In genomic region chr10:123800299-123800698, GRCh38 we compare ENCODE assay signal across 1 cellular context.
TF ChIP-seq lines count a peak whose summit lies in the region.

No MANE protein-coding gene starts in this region.

TF ChIP-seq in K562, 482 proteins besides CTCF, POLR2A, EP300 and RAD21 (continued from another document):
- TF ChIP-seq, protein P1, sequence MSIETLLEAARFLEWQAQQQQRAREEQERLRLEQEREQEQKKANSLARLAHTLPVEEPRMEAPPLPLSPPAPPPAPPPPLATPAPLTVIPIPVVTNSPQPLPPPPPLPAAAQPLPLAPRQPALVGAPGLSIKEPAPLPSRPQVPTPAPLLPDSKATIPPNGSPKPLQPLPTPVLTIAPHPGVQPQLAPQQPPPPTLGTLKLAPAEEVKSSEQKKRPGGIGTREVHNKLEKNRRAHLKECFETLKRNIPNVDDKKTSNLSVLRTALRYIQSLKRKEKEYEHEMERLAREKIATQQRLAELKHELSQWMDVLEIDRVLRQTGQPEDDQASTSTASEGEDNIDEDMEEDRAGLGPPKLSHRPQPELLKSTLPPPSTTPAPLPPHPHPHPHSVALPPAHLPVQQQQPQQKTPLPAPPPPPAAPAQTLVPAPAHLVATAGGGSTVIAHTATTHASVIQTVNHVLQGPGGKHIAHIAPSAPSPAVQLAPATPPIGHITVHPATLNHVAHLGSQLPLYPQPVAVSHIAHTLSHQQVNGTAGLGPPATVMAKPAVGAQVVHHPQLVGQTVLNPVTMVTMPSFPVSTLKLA (conservative IDR thresholded peaks at IDR 0.05), result no peak
- TF ChIP-seq NRF1 (conservative IDR thresholded peaks at IDR 0.05 in 1 of 2, IDR thresholded peaks at IDR 0.05 in 1 of 2) (no peak), POLR3G (IDR thresholded peaks at IDR 0.05; ENCODE audit: extremely low read depth, insufficient read length, insufficient replicate concordance) (no peak), STAT6 (CRISPR knock-in tag; IDR thresholded peaks at IDR 0.05) (no peak), FOS (IDR thresholded peaks at IDR 0.05; ENCODE audit: extremely low read depth, insufficient read length) (no peak), HCFC1 (IDR thresholded peaks at IDR 0.05; ENCODE audit: low read depth, low read length) (no peak), KDM5B (IDR thresholded peaks at IDR 0.05; ENCODE audit: insufficient replicate concordance, low read depth, low read length) (no peak), MCM3 (IDR thresholded peaks at IDR 0.05) (no peak), ZNF316 (IDR thresholded peaks at IDR 0.05) (peak; percentile 4; the same call in 1 of the 2 replicates), ZNF431 (CRISPR knock-in tag; IDR thresholded peaks at IDR 0.05) (no peak), HDGF (IDR thresholded peaks at IDR 0.05) (no peak), CBFA2T3 (IDR thresholded peaks at IDR 0.05) (peak; percentile 66; the same call in 1 of the 2 replicates), MAFG (tag; conservative IDR thresholded peaks at IDR 0.05) (peak; percentile 60; the same call in 1 of the 2 replicates), IRF2 (CRISPR knock-in tag; IDR thresholded peaks at IDR 0.05) (no peak), TFAM (CRISPR knock-in tag; conservative IDR thresholded peaks at IDR 0.05) (no peak), ZNF512 (tag; IDR thresholded peaks at IDR 0.05) (0 out of 2 replicates have a peak, but pooled peaks have one; percentile 20), CLOCK (CRISPR knock-in tag; IDR thresholded peaks at IDR 0.05; ENCODE audit: borderline replicate concordance) (no peak), ZNF121 (CRISPR knock-in tag; conservative IDR thresholded peaks at IDR 0.05) (no peak), RREB1 (CRISPR knock-in tag; IDR thresholded peaks at IDR 0.05) (no peak), GATAD2B (IDR thresholded peaks at IDR 0.05; ENCODE audit: borderline replicate concordance) (no peak), SP2 (IDR thresholded peaks at IDR 0.05; ENCODE audit: extremely low read depth, low read depth, low read length, poor library complexity, severe bottlenecking) (no peak), FOXP1 (CRISPR knock-in tag; IDR thresholded peaks at IDR 0.05) (no peak), MTA1 (IDR thresholded peaks at IDR 0.05; ENCODE audit: borderline replicate concordance) (no peak), ATF7 (IDR thresholded peaks at IDR 0.05) (no peak)
